ENCODE assay signal across 1 cellular context in the genomic region with DNA sequence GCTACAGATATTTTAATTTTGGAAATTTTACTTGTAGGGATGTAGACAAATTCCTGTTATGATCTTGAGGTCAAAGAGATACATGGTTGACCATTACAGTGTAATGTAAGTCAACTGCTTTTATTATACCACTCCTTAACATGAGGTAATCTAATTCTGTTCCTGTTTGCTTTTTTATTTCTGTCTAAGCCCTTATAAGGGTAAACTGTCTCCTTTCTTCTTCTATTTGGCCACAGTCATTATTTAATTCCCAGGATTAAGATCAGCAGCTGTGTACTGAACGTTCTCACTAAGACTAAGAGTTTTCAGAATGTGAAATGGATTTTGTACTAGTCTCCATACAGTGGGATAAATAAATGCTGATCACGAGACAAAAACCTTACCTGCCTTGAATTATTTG.
TF ChIP-seq lines count a peak whose summit lies in the region.

No MANE protein-coding gene starts in this region.

TF ChIP-seq in HepG2, 621 proteins besides CTCF, POLR2A, EP300 and RAD21:
- TF ChIP-seq HOXA5 (CRISPR knock-in tag; IDR thresholded peaks at IDR 0.05) (no peak), THRA (CRISPR knock-in tag; IDR thresholded peaks at IDR 0.05; ENCODE audit: borderline replicate concordance) (no peak), MEIS2 (CRISPR knock-in tag; IDR thresholded peaks at IDR 0.05) (no peak), RNF2 (conservative IDR thresholded peaks at IDR 0.05; ENCODE audit: low read depth) (no peak), BCL6 (CRISPR knock-in tag; IDR thresholded peaks at IDR 0.05) (no peak), NFYC (CRISPR knock-in tag; IDR thresholded peaks at IDR 0.05) (no peak), TMF1 (CRISPR knock-in tag; IDR thresholded peaks at IDR 0.05; ENCODE audit: low read depth) (no peak), MBD4 (IDR thresholded peaks at IDR 0.05; ENCODE audit: borderline replicate concordance, low read length) (no peak), ZNF816 (CRISPR knock-in tag; IDR thresholded peaks at IDR 0.05; ENCODE audit: borderline replicate concordance) (no peak), SMAD9 (CRISPR knock-in tag; IDR thresholded peaks at IDR 0.05) (no peak)
